ENCODE assay signal across 8 cellular contexts in genomic region chrX:154751121-154751668, GRCh38. TPM values are rescaled to one million over a fixed set of nuclear protein-coding genes. Genes with fewer than 3 reads are reported as not detected.
A peak's percentile ranks its signal among the peaks of the same experiment; 100 is the strongest.
DNase-seq lines count a peak whose midpoint lies in the region; TF ChIP-seq lines count a peak whose summit lies in the region.

No MANE protein-coding gene starts in this region.

- H3K4me1 Mint-ChIP-seq in activated CD4-positive, alpha-beta T cell treated with anti-CD3 and anti-CD28 coated beads, Interleukin-2, amount 10 ng/mL, durations not matched to agents 7 days and 5 days: peaks cover 25% of the 10 kb centered on the region
- peaks cover 12% of the 10 kb centered on the region for H3K4me1 Mint-ChIP-seq in chondrocyte (ENCODE audit: low read depth)

- no peak for TF ChIP-seq POLR2A in ovary (IDR thresholded peaks at IDR 0.05)

- H3K9me3 ChIP-seq in ovary: no peaks in the 10 kb centered on the region

- peaks cover 2% of the 10 kb centered on the region for H3K27me3 Mint-ChIP-seq in activated CD4-positive, alpha-beta T cell treated with anti-CD3 and anti-CD28 coated beads, Interleukin-2, amount 10 ng/mL, durations not matched to agents 7 days and 5 days
- H3K27me3 Mint-ChIP-seq in chondrocyte (ENCODE audit: low read depth): no peaks in the 10 kb centered on the region

- peak overlapping the region; percentile 49 for H3K4me3 Mint-ChIP-seq in activated CD4-positive, alpha-beta T cell treated with anti-CD3 and anti-CD28 coated beads, Interleukin-2, amount 10 ng/mL, durations not matched to agents 7 days and 5 days
- peak overlapping the region; percentile 20 for H3K4me3 Mint-ChIP-seq in chondrocyte (ENCODE audit: unreplicated experiment)

- no peak overlapping the region for H3K27ac Mint-ChIP-seq in activated CD4-positive, alpha-beta T cell treated with anti-CD3 and anti-CD28 coated beads, Interleukin-2, amount 10 ng/mL, durations not matched to agents 7 days and 5 days
- no peak overlapping the region for H3K27ac Mint-ChIP-seq in chondrocyte (ENCODE audit: unreplicated experiment)

- no peaks in the 10 kb centered on the region for H3K27me3 ChIP-seq in ovary

- 23 to 40% (median 33%) methylated on average over 19 to 36 of the region's 37 CpGs for WGBS in ovary, 3 donors

- TF ChIP-seq CTCF in chondrocyte (IDR thresholded peaks at IDR 0.05): no peak
- no peak for TF ChIP-seq CTCF in ovary (IDR thresholded peaks at IDR 0.05)

- peak overlapping the region; percentile 32 for H3K4me3 ChIP-seq in ovary

- TF ChIP-seq EP300 in ovary (IDR thresholded peaks at IDR 0.05): no peak

- no peak for DNase-seq in activated CD4-positive, alpha-beta T cell treated with anti-CD3 and anti-CD28 coated beads, Interleukin-2, amount 10 ng/mL, durations not matched to agents 7 days and 5 days
- DNase-seq in activated CD4-positive, alpha-beta T cell treated with anti-CD3 and anti-CD28 coated beads for 48 hours: no peak
- DNase-seq in NCI-H748 treated with DMSO at 0.1 percent for 48 hours (lab: John Stamatoyannopoulos, UW): peak; percentile 1
- no peak for DNase-seq in chondrocyte (ENCODE audit: low spot score)
- DNase-seq in ovary: no peak
- DNase-seq in NCI-H2081 treated with DMSO at 0.1 percent for 48 hours (lab: John Stamatoyannopoulos, UW): no peak
- DNase-seq in GM03348 (ENCODE audit: low spot score): no peak
- DNase-seq in stimulated activated CD4-positive, alpha-beta T cell treated with anti-CD3 and anti-CD28 coated beads, Interleukin-1b, Interleukin-23, amount 100 ng/mL, for 48 hours: no peak

- POLR2A ChIA-PET in activated CD4-positive, alpha-beta T cell treated with anti-CD3 and anti-CD28 coated beads, Interleukin-2, amount 10 ng/mL, durations not matched to agents 7 days and 5 days (lab: Charles Lee): no interaction called here

- no peaks in the 10 kb centered on the region for H3K36me3 ChIP-seq in ovary

- CTCF ChIA-PET in activated CD4-positive, alpha-beta T cell treated with anti-CD3 and anti-CD28 coated beads, Interleukin-2, amount 10 ng/mL, durations not matched to agents 7 days and 5 days (lab: Charles Lee): interaction anchor here (0.6 to 1.3 kb wide), 2 partner anchors 11 to 33 kb away, joined by 3 read pairs; no protein-coding TSS in a partner anchor

- no peaks in the 10 kb centered on the region for H3K4me1 ChIP-seq in ovary (ENCODE audit: insufficient read depth)

- H3K9me3 Mint-ChIP-seq in activated CD4-positive, alpha-beta T cell treated with anti-CD3 and anti-CD28 coated beads, Interleukin-2, amount 10 ng/mL, durations not matched to agents 7 days and 5 days: no peaks in the 10 kb centered on the region
- H3K9me3 Mint-ChIP-seq in chondrocyte (ENCODE audit: low read depth): no peaks in the 10 kb centered on the region

- intact Hi-C loops in ovary (cut with DNase I): no loop called here

- no peak overlapping the region for H3K27ac ChIP-seq in ovary

- peaks cover 1% of the 10 kb centered on the region for H3K36me3 Mint-ChIP-seq in activated CD4-positive, alpha-beta T cell treated with anti-CD3 and anti-CD28 coated beads, Interleukin-2, amount 10 ng/mL, durations not matched to agents 7 days and 5 days (ENCODE audit: low read depth)
- H3K36me3 Mint-ChIP-seq in chondrocyte (ENCODE audit: low read depth): peaks cover 1% of the 10 kb centered on the region

RNA-seq across cellular contexts. Expression of gene GAB3, which starts 0.3 kb away (rescaled TPM):
- total RNA-seq in activated CD4-positive, alpha-beta T cell treated with anti-CD3 and anti-CD28 coated beads, Interleukin-2, amount 10 ng/mL, durations not matched to agents 7 days and 5 days: 1 to 10 TPM; 4.5 to 5.5 TPM
- total RNA-seq in chondrocyte (2.0 to 2.4 TPM (median 2.2 TPM) in 3 replicates), ovary (1 to 10 TPM in 5 of 7 donors, under 1 TPM in 2; 0.68 to 2.7 (median 1.1) TPM)
- 1 to 10 TPM in 1 of 2 donors, under 1 TPM in 1; 0.96 to 4.0 TPM for polyA plus RNA-seq in ovary

RNA-seq across cellular contexts. Expression of gene DKC1, which starts 11.5 kb away (rescaled TPM):
- 10 to 100 TPM; 64.7 to 69.3 TPM for total RNA-seq in activated CD4-positive, alpha-beta T cell treated with anti-CD3 and anti-CD28 coated beads, Interleukin-2, amount 10 ng/mL, durations not matched to agents 7 days and 5 days
- total RNA-seq in chondrocyte (31.1 to 38.1 TPM (median 31.2 TPM) in 3 replicates), ovary (10 to 100 TPM; 17.0 to 51.8 (median 34.4) TPM)
- polyA plus RNA-seq in ovary: 10 to 100 TPM; 25.9 to 60.6 TPM

RNA-seq across cellular contexts. Expression of gene MPP1, which starts 54.1 kb away (rescaled TPM):
- total RNA-seq in activated CD4-positive, alpha-beta T cell treated with anti-CD3 and anti-CD28 coated beads, Interleukin-2, amount 10 ng/mL, durations not matched to agents 7 days and 5 days: 10 to 100 TPM; 45.0 to 48.6 TPM
- total RNA-seq in chondrocyte (9.0 to 14.2 TPM (median 13.3 TPM) in 3 replicates), ovary (10 to 100 TPM in 6 of 7 donors, 1 to 10 TPM in 1; 9.2 to 25.9 (median 16.2) TPM)
- polyA plus RNA-seq in ovary: 10 to 100 TPM; 12.5 to 46.9 TPM
